Comparison of ENCODE assay signal across 8 cellular contexts in genomic region chr7:95330194-95331003, GRCh38. TPM values are rescaled to one million over a fixed set of nuclear protein-coding genes. Genes with fewer than 3 reads are reported as not detected.
DNase-seq lines count a peak whose midpoint lies in the region; ATAC-seq and TF ChIP-seq lines count a peak whose summit lies in the region.

No MANE protein-coding gene starts in this region.

- no peaks in the 10 kb centered on the region for H3K79me2 ChIP-seq in PC-3 (ENCODE audit: low read length)

- H2AFZ ChIP-seq in PC-3 (ENCODE audit: low read length) = peak overlapping the region; percentile 41

- intact Hi-C loops in PC-3 (cut with micrococcal nuclease) = no loop called here
- intact Hi-C loops in stomach (cut with DNase I; ENCODE audit: low total_unique reads) = no loop called here

- H3K27ac ChIP-seq in PC-3 (ENCODE audit: low read length) (no peak overlapping the region), stomach (no peak overlapping the region)

- H3K27me3 ChIP-seq in PC-3 (ENCODE audit: low read length) = no peaks in the 10 kb centered on the region
- peaks cover 0 to 3% (median 0%) of the 10 kb centered on the region in 3 donors for H3K27me3 ChIP-seq in stomach

- ATAC-seq in HG02678 (IDR thresholded peaks at IDR 0.05; ENCODE audit: unreplicated experiment) (peak; percentile 98), PC-3 (0 out of 2 replicates have a peak, but pooled peaks have one; percentile 27)

- TF ChIP-seq EP300 in stomach (IDR thresholded peaks at IDR 0.05) = no peak

- H3K4me2 ChIP-seq in PC-3 (ENCODE audit: low read length) = peak overlapping the region; percentile 62

- H3K4me1 ChIP-seq in PC-3 (ENCODE audit: insufficient read depth, low read length) (peaks cover 2% of the 10 kb centered on the region; the same call in 1 of the 2 replicates), stomach (peaks cover 0 to 13% (median 2%) of the 10 kb centered on the region in 4 donors)

- POLR2A ChIA-PET in PC-3 (lab: Charles Lee; ENCODE audit: unreplicated experiment) = no interaction called here

- no peaks in the 10 kb centered on the region for H3K9me3 ChIP-seq in PC-3 (ENCODE audit: low read length)
- no peaks in the 10 kb centered on the region for H3K9me3 ChIP-seq in stomach

- H3K36me3 ChIP-seq in PC-3 (ENCODE audit: low read depth, low read length) = no peaks in the 10 kb centered on the region
- no peaks in the 10 kb centered on the region for H3K36me3 ChIP-seq in stomach

- H3K9ac ChIP-seq in PC-3 (ENCODE audit: low read length) = no peak overlapping the region

- TF ChIP-seq CTCF in PC-3 (conservative IDR thresholded peaks at IDR 0.05; ENCODE audit: low read depth, low read length) (no peak), fibroblast of pulmonary artery (IDR thresholded peaks at IDR 0.05; ENCODE audit: low read length, missing control alignments) (no peak), stomach (IDR thresholded peaks at IDR 0.05) (no peak)

- no peak for TF ChIP-seq POLR2A in stomach (IDR thresholded peaks at IDR 0.05)

- no peaks in the 10 kb centered on the region for H3F3A ChIP-seq in PC-3 (ENCODE audit: low read length, unreplicated experiment)

- no TSS peak for BruUV-seq in PC-3 (replicated peaks; lab: Mats Ljungman, UMichigan)

- H3K9me2 ChIP-seq in PC-3 (replicated peaks; ENCODE audit: low read length) = no peaks in the 10 kb centered on the region

- no peaks in the 10 kb centered on the region for H4K20me1 ChIP-seq in PC-3 (ENCODE audit: low read length)

- H3K4me3 ChIP-seq in PC-3 (ENCODE audit: low read length) = peak overlapping the region; percentile 53
- peak overlapping the region; percentile 24 for H3K4me3 ChIP-seq in fibroblast of pulmonary artery (replicated peaks; ENCODE audit: low read depth, low read length)
- peak overlapping the region; percentile 16 to 41 (median 34) for H3K4me3 ChIP-seq in stomach

- peak; percentile 13 for DNase-seq in DMS53 (lab: John Stamatoyannopoulos, UW)
- DNase-seq in DMS53 treated with DMSO at 0.1 percent for 48 hours (lab: John Stamatoyannopoulos, UW; ENCODE audit: unreplicated experiment) = no peak
- no peak for DNase-seq in PC-3
- peak; percentile 14 for DNase-seq in fibroblast of pulmonary artery (ENCODE audit: low read depth)
- DNase-seq in stomach = no peak
- DNase-seq in NCI-H146 treated with DMSO at 0.1 percent for 48 hours (lab: John Stamatoyannopoulos, UW; ENCODE audit: unreplicated experiment) = no peak
- no peak for DNase-seq in activated CD4-positive, alpha-beta T cell treated with anti-CD3 and anti-CD28 coated beads for 1 hour

- CTCF ChIA-PET in PC-3 (lab: Charles Lee) = no interaction called here

- 21 to 35% (median 22%) methylated on average over 4 of the region's 4 CpGs for WGBS in stomach, 5 donors

RNA-seq across cellular contexts. Expression of gene PON1, which starts 6.1 kb away (rescaled TPM):
- total RNA-seq in PC-3 (2014; rRNA removed) = not detected in 2 replicates
- under 1 TPM in 1 of 5 donors, not detected in 4; 0.55 TPM for total RNA-seq in stomach
- polyA plus RNA-seq in stomach = under 1 TPM in 1 of 3 donors, not detected in 2; 0.30 TPM

Comparison
In these comparisons a context has a peak if more than half of its experiments do, and no peak if none do; other contexts are left out.
1. DNase-seq: peak in DMS53 (single experiment) and fibroblast of pulmonary artery (single experiment); none in DMS53 treated with DMSO at 0.1 percent for 48 hours (single experiment), PC-3 (single experiment), stomach (single experiment), NCI-H146 treated with DMSO at 0.1 percent for 48 hours (single experiment) and activated CD4-positive, alpha-beta T cell treated with anti-CD3 and anti-CD28 coated beads for 1 hour (single experiment).
2. Peak in every context shown above with its lines, with median percentiles within 50 percentile points of each other: H3K4me3 ChIP-seq.